In genomic region chr1:21355956-21356355, GRCh38 we compare ENCODE assay signal across 1 cellular context.
TF ChIP-seq lines count a peak whose summit lies in the region.

No MANE protein-coding gene starts in this region.

TF ChIP-seq in HEK293, 187 proteins besides CTCF, POLR2A, EP300 and RAD21 (continued from another document):
- TF ChIP-seq PATZ1 (tag by site-specific recombination; IDR thresholded peaks at IDR 0.05) = 0 out of 2 replicates have a peak, but pooled peaks have one; percentile 40
- TF ChIP-seq ZFP3 (tag by site-specific recombination; IDR thresholded peaks at IDR 0.05; ENCODE audit: low read depth) = no peak
